ENCODE assay signal across 8 cellular contexts in the genomic region with DNA sequence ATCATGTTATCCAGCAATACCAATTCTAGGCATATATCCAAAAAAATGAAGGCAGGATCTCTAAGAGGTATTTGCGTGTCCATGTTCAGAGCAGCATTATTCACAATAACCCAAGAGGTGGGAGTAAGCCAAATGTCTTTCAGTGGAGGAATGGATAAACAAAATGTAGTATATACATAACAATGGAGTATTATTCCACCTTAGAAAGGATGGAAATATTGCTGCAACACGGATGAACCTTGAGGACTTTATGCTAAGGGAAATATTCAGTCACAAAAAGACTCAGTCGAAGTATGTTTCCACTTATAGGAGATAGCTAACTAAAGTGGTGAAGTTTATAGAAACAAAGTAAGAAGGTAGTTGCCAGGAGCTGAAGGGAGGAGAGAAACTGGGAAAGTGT.
"Had no signal": no experiment of that assay in that cellular context is flagged by ENCODE, and none has a peak within 500 bp of the region (broad histone marks: within the 10 kb centered on the region; RNA-seq: fewer than 3 reads in every experiment).

No MANE protein-coding gene starts in this region.

- H3K4me1 Mint-ChIP-seq: GM23338 had no signal

- DNase-seq: H9, HFFc6, IMR-90, KG1 had no signal

- H3K4me3 Mint-ChIP-seq: GM23338, H9, HFFc6 had no signal

- H3K27ac Mint-ChIP-seq: GM23338, H9, HFFc6 had no signal

- ATAC-seq: GM23338, HCT116, K562 had no signal

- H3K9me3 Mint-ChIP-seq: HFFc6 had no signal

- H3K4me3 ChIP-seq: GM23338, K562 had no signal

- H3K27ac ChIP-seq: HL-60 had no signal
